21 cellular contexts compared by ENCODE assay signal in the genomic region with DNA sequence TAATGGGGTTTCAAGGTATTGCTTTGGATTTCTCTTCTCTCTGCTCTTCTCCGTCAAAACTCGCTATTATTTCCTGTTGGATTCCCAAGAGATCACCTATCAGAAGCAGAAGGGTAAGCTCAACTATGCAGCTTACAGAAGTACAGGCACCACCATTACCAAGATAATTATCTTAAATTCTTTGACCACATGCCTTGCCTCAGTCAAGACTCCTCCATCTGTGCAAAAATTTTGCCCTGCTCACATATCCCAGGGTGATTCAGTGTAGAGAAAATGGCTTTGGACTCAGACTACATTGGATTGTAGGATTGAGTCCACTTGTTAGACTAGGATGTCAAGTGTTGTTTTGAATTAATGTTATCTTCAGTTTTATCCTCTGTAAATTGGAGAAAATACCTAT.
"Had no signal": no experiment of that assay in that cellular context is flagged by ENCODE, and none has a peak within 500 bp of the region (broad histone marks: within the 10 kb centered on the region; RNA-seq: fewer than 3 reads in every experiment).

No MANE protein-coding gene starts in this region.

- DNase-seq: effector CD4-positive, alpha-beta T cell; endodermal cell; erythroblast; foreskin keratinocyte; head of caudate nucleus; left colon; left ventricle myocardium superior; mesenchymal stem cell; naive B cell; occipital lobe; pancreas; right cardiac atrium; small intestine; stimulated activated CD4-positive, alpha-beta T cell treated with anti-CD3 and anti-CD28 coated beads, Interleukin-12 subunit alpha, Interleukin-12 subunit beta, amount 100 ng/mL, for 4 hours; stimulated activated naive CD4-positive, alpha-beta T cell; stomach; substantia nigra; transverse colon had no signal

- H3K4me3 ChIP-seq: hepatocyte, lung, pancreas, stomach, thoracic aorta, transverse colon had no signal

- H3K9me3 ChIP-seq: pancreas, stomach, thoracic aorta, transverse colon had no signal

- H3K27ac ChIP-seq: foreskin keratinocyte, hepatocyte, pancreas, stomach, thoracic aorta, transverse colon had no signal

- ATAC-seq: foreskin keratinocyte, left colon, left ventricle myocardium superior, right cardiac atrium had no signal

- H3K27me3 ChIP-seq: foreskin keratinocyte, hepatocyte, pancreas, stomach, transverse colon had no signal

- H3K4me1 ChIP-seq: foreskin keratinocyte, pancreas, stomach, transverse colon had no signal

- H3K36me3 ChIP-seq: pancreas, stomach, thoracic aorta, transverse colon had no signal
